1 cellular context compared by ENCODE assay signal in genomic region chr17:73576556-73576955, GRCh38.
TF ChIP-seq lines count a peak whose summit lies in the region.

No MANE protein-coding gene starts in this region.

TF ChIP-seq in H1, 55 proteins besides CTCF, POLR2A, EP300 and RAD21 (continued from another document):
- TF ChIP-seq CTBP2 (IDR thresholded peaks at IDR 0.05; ENCODE audit: borderline replicate concordance, insufficient read depth, insufficient read length, low read length) (no peak), KDM5A (IDR thresholded peaks at IDR 0.05; ENCODE audit: low read length) (no peak), TEAD4 (IDR thresholded peaks at IDR 0.05; ENCODE audit: low read depth, low read length) (no peak), RXRA (IDR thresholded peaks at IDR 0.05; ENCODE audit: insufficient read depth, low read depth, low read length) (no peak), POU5F1 (IDR thresholded peaks at IDR 0.05; ENCODE audit: low read depth, low read length) (no peak), JUN (IDR thresholded peaks at IDR 0.05; ENCODE audit: low read depth, low read length) (no peak), SRF (IDR thresholded peaks at IDR 0.05; ENCODE audit: low read depth, low read length) (no peak), TBP (IDR thresholded peaks at IDR 0.05; ENCODE audit: low read depth, low read length) (no peak), GTF2F1 (IDR thresholded peaks at IDR 0.05; ENCODE audit: borderline replicate concordance, low read depth, low read length) (no peak), YY1 (IDR thresholded peaks at IDR 0.05; ENCODE audit: low read depth, low read length) (no peak), TAF7 (optimal IDR thresholded peaks at IDR 0.05; ENCODE audit: borderline replicate concordance, low read depth, low read length) (no peak)
TF ChIP-seq in H1: peak in this region for 0.
